In the genomic region with DNA sequence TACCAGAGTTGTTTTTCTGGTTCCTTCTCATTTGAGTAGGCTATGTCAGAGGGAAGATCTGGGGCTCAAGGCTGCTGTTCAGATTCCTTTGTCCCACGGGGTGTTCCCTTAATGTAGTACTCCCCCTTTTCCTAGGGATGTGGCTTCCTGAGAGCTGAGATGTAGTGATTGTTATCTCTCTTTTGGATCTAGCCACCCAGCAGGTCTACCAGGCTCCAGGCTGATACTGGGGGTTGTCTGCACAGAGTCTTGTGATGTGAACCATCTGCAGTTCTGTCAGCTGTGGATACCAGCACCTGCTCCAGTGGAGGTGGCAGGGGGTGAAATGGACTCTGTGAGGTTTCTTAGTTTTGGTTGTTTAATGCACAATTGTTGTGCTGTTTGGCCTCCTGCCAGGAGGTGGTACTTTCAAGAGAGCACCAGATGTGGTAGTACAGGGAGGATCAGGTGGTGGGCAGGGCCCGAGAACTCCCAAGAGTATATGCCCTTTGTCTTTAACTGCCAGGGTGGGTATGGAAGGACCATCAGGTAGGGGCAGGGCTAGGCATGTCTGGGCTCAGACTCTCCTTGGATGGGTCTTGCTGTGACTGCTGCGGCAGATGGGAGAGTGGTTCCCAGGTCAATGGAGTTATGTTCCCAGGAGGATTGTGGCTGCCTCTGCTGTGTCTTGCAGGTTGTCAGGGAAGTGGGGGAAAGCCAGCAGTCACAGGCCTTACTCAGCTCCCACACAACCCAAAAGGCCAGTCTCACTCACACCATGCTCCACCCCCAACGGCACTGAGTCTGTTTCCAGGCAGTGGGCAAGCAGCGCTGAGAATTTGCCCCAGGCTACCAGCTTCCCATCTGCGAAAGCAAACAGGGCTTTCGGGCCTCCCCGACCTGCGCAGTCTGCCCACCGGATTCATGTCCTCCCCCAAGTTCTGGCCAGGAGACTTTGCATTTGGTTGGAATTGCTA, we compare ENCODE assay signal across 10 cellular contexts.
A peak's percentile ranks its signal among the peaks of the same experiment; 100 is the strongest.
DNase-seq lines count a peak whose midpoint lies in the region; ATAC-seq and TF ChIP-seq lines count a peak whose summit lies in the region.
"Had no signal": no experiment of that assay in that cellular context is flagged by ENCODE, and none has a peak within 500 bp of the region (broad histone marks: within the 10 kb centered on the region; RNA-seq: fewer than 3 reads in every experiment).

No MANE protein-coding gene starts in this region.

- ATAC-seq in GM21737 (IDR thresholded peaks at IDR 0.05; ENCODE audit: unreplicated experiment) = peak; percentile 56
- no peak for ATAC-seq in HG03159 (IDR thresholded peaks at IDR 0.05; ENCODE audit: unreplicated experiment)
- ATAC-seq in gastroesophageal sphincter = no peak

- H3K4me1 ChIP-seq in endodermal cell (ENCODE audit: control insufficient read depth, insufficient read depth, low read length) (peaks cover 3% of the 10 kb centered on the region), gastroesophageal sphincter (no peaks in the 10 kb centered on the region)
- H3K4me1 ChIP-seq: HAP-1 had no signal

- H3K27me3 ChIP-seq in endodermal cell (ENCODE audit: control insufficient read depth, insufficient read depth, low read length, poor library complexity, severe bottlenecking) (no peaks in the 10 kb centered on the region), gastroesophageal sphincter (no peaks in the 10 kb centered on the region)

- no peak overlapping the region for H3K9ac ChIP-seq in endodermal cell (ENCODE audit: extremely low read depth, low read length, poor library complexity, severe bottlenecking)

- H3K27me3 Mint-ChIP-seq in endodermal cell (ENCODE audit: insufficient read depth) (no peaks in the 10 kb centered on the region), immature natural killer cell (ENCODE audit: low read depth in 3 of 3) (peaks cover 0 to 6% (median 2%) of the 10 kb centered on the region in 3 donors)

- WGBS in endodermal cell (ENCODE audit: insufficient coverage in 1 of 2, insufficient read length in 1 of 2), 2 experiments = 80 to 82% methylated on average over 7 to 10 of the region's 10 CpGs
- 0 to 83% methylated on average over 1 to 2 of the region's 10 CpGs for WGBS in gastroesophageal sphincter (ENCODE audit: low coverage in 1 of 2), 2 donors

- H3K4me3 ChIP-seq in endodermal cell (ENCODE audit: low read length) (peak overlapping the region; percentile 43), gastroesophageal sphincter (no peak overlapping the region)
- H3K4me3 ChIP-seq: HAP-1 had no signal

- H3K27ac Mint-ChIP-seq in endodermal cell = peak overlapping the region; percentile 35
- H3K27ac Mint-ChIP-seq in immature natural killer cell = no peak overlapping the region

- no peak overlapping the region for H3K4me3 Mint-ChIP-seq in endodermal cell
- H3K4me3 Mint-ChIP-seq in immature natural killer cell = no peak overlapping the region

- H3K27ac ChIP-seq in endodermal cell (ENCODE audit: low read depth, low read length) (peak overlapping the region; percentile 55), gastroesophageal sphincter (no peak overlapping the region)

- TF ChIP-seq EP300 in gastroesophageal sphincter (IDR thresholded peaks at IDR 0.05) = no peak

- peaks cover 30% of the 10 kb centered on the region for H3K9me3 ChIP-seq in endodermal cell (ENCODE audit: control insufficient read depth, low read length)
- H3K9me3 ChIP-seq in gastroesophageal sphincter = peaks cover 0 to 4% (median 0%) of the 10 kb centered on the region in 3 donors
- H3K9me3 ChIP-seq: Caco-2, HAP-1 had no signal

- TF ChIP-seq CTCF in endodermal cell (conservative IDR thresholded peaks at IDR 0.05) (no peak), gastroesophageal sphincter (IDR thresholded peaks at IDR 0.05) (no peak)

- no peaks in the 10 kb centered on the region for H3K36me3 ChIP-seq in endodermal cell (ENCODE audit: control insufficient read depth, insufficient read depth, low read length)
- H3K36me3 ChIP-seq in gastroesophageal sphincter = no peaks in the 10 kb centered on the region
- H3K36me3 ChIP-seq: HAP-1 had no signal

- H3K9me3 Mint-ChIP-seq in endodermal cell (peaks cover 38% of the 10 kb centered on the region), immature natural killer cell (no peaks in the 10 kb centered on the region)

- DNase-seq in DMS53 (lab: John Stamatoyannopoulos, UW) (peak; percentile 92), NCI-H1694 treated with DMSO at 0.1 percent for 48 hours (lab: John Stamatoyannopoulos, UW) (peak; percentile 11), endodermal cell (no peak), GM03348 (ENCODE audit: low spot score) (no peak), immature natural killer cell (no peak)
- DNase-seq: Caco-2 had no signal

- H3K36me3 Mint-ChIP-seq in endodermal cell (ENCODE audit: low read depth) (peaks cover 8% of the 10 kb centered on the region), immature natural killer cell (no peaks in the 10 kb centered on the region)

- H3K4me1 Mint-ChIP-seq in endodermal cell (peaks cover 38% of the 10 kb centered on the region), immature natural killer cell (no peaks in the 10 kb centered on the region)

- TF ChIP-seq POLR2A in gastroesophageal sphincter (IDR thresholded peaks at IDR 0.05) = no peak

Comparison
In these comparisons a context has a peak if more than half of its experiments do, and no peak if none do; other contexts are left out.
1. DNase-seq: peak in DMS53 (single experiment) and NCI-H1694 treated with DMSO at 0.1 percent for 48 hours (single experiment); none in endodermal cell (single experiment), GM03348 (single experiment) and immature natural killer cell (0 of 3).